Comparison of ENCODE assay signal across 1 cellular context in the genomic region with DNA sequence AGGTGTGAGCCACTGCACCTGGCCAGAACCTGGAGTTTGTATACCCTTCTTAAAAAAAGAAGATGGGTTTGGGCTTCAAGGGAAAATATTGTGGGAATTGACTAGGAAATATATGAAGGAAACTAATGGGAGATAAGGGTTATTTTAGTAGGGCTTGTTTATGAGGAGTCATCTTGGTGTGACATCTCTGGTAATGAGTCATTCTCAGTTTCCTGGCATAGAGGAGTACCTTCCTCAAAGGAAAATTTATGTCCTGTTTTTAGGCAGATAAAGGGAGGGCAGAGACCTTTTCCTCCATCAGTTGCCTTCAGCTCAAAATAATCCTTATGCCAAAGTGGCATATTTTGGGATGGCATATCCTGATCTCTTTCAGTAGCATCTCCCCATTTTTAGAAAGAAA.
TF ChIP-seq lines count a peak whose summit lies in the region.

No MANE protein-coding gene starts in this region.

TF ChIP-seq in IMR-90, 13 proteins besides CTCF, POLR2A, EP300 and RAD21:
- TF ChIP-seq FOS (IDR thresholded peaks at IDR 0.05; ENCODE audit: low read depth, low read length) (no peak), MAZ (IDR thresholded peaks at IDR 0.05; ENCODE audit: borderline replicate concordance, low read depth, low read length) (no peak), CEBPB (IDR thresholded peaks at IDR 0.05; ENCODE audit: low read depth, low read length) (no peak), RCOR1 (IDR thresholded peaks at IDR 0.05; ENCODE audit: insufficient replicate concordance, low read length) (no peak), CHD1 (IDR thresholded peaks at IDR 0.05; ENCODE audit: low read depth, low read length) (no peak)
- TF ChIP-seq, protein P1, sequence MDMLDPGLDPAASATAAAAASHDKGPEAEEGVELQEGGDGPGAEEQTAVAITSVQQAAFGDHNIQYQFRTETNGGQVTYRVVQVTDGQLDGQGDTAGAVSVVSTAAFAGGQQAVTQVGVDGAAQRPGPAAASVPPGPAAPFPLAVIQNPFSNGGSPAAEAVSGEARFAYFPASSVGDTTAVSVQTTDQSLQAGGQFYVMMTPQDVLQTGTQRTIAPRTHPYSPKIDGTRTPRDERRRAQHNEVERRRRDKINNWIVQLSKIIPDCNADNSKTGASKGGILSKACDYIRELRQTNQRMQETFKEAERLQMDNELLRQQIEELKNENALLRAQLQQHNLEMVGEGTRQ (IDR thresholded peaks at IDR 0.05; ENCODE audit: low read depth, low read length) = no peak
